ENCODE assay signal across 1 cellular context in the genomic region with DNA sequence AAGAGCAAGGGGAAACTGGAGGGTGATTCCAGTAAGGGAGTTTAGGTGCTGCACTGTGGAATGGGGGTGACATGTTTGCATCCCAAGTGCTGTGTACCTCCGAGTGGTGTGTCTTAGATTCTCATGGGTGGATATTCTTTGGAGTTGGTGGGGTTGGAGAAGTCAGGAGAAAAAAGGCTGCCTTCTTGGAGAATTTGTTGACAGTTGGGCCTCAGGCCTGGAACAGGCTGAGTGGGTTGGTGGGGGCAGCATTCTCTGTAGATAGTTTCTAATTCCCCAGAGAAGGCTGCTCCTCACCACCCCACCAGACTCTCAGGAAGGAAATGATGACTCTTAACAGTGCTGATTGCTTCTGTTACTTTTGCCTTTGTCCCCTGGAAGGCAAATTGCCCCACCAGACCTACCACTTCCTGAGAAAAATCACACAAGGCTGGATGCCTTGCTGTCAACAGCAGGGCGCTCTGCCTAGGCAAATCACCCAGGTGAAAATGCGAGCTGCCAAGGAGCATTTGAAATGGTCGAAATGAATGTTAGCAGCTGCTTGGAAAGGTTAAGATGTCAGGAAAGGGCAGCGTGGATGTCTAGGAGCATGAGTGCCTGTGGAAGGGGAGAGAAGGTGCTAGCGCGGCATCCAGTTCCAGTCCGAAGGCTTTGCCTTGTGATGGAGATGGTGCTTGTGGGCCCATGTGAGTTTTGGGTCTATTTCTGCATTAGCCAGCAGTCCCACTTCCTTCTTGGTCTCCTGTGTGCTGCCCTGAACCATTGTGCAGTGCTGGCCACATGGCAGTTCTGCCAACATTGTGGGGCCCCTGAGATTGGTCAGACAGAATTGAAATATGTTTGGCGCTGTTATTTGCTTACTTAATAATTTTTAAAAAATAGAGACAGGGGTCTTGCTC.
TF ChIP-seq lines count a peak whose summit lies in the region.

No MANE protein-coding gene starts in this region.

TF ChIP-seq in GM23338, 12 proteins besides CTCF, POLR2A, EP300 and RAD21 (continued from another document):
- TF ChIP-seq, protein P1, sequence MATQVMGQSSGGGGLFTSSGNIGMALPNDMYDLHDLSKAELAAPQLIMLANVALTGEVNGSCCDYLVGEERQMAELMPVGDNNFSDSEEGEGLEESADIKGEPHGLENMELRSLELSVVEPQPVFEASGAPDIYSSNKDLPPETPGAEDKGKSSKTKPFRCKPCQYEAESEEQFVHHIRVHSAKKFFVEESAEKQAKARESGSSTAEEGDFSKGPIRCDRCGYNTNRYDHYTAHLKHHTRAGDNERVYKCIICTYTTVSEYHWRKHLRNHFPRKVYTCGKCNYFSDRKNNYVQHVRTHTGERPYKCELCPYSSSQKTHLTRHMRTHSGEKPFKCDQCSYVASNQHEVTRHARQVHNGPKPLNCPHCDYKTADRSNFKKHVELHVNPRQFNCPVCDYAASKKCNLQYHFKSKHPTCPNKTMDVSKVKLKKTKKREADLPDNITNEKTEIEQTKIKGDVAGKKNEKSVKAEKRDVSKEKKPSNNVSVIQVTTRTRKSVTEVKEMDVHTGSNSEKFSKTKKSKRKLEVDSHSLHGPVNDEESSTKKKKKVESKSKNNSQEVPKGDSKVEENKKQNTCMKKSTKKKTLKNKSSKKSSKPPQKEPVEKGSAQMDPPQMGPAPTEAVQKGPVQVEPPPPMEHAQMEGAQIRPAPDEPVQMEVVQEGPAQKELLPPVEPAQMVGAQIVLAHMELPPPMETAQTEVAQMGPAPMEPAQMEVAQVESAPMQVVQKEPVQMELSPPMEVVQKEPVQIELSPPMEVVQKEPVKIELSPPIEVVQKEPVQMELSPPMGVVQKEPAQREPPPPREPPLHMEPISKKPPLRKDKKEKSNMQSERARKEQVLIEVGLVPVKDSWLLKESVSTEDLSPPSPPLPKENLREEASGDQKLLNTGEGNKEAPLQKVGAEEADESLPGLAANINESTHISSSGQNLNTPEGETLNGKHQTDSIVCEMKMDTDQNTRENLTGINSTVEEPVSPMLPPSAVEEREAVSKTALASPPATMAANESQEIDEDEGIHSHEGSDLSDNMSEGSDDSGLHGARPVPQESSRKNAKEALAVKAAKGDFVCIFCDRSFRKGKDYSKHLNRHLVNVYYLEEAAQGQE (IDR thresholded peaks at IDR 0.05; ENCODE audit: unreplicated experiment) = no peak
- TF ChIP-seq JUNB (IDR thresholded peaks at IDR 0.05; ENCODE audit: unreplicated experiment) (no peak), ZNF114 (CRISPR knock-in tag; IDR thresholded peaks at IDR 0.05) (no peak)
